ENCODE assay signal across 4 cellular contexts in genomic region chrX:77919370-77919769, GRCh38. TPM values are rescaled to one million over a fixed set of nuclear protein-coding genes. Genes with fewer than 3 reads are reported as not detected.
"Had no signal": no experiment of that assay in that cellular context is flagged by ENCODE, and none has a peak within 500 bp of the region (broad histone marks: within the 10 kb centered on the region; RNA-seq: fewer than 3 reads in every experiment).

No MANE protein-coding gene starts in this region.

RNA-seq across cellular contexts. Expression of gene PGAM4, which starts 50.1 kb away (rescaled TPM):
- total RNA-seq: M059J, PC-3, SK-MEL-5 had no signal
- polyA plus RNA-seq: SK-N-SH had no signal
